13 cellular contexts compared by ENCODE assay signal in the genomic region with DNA sequence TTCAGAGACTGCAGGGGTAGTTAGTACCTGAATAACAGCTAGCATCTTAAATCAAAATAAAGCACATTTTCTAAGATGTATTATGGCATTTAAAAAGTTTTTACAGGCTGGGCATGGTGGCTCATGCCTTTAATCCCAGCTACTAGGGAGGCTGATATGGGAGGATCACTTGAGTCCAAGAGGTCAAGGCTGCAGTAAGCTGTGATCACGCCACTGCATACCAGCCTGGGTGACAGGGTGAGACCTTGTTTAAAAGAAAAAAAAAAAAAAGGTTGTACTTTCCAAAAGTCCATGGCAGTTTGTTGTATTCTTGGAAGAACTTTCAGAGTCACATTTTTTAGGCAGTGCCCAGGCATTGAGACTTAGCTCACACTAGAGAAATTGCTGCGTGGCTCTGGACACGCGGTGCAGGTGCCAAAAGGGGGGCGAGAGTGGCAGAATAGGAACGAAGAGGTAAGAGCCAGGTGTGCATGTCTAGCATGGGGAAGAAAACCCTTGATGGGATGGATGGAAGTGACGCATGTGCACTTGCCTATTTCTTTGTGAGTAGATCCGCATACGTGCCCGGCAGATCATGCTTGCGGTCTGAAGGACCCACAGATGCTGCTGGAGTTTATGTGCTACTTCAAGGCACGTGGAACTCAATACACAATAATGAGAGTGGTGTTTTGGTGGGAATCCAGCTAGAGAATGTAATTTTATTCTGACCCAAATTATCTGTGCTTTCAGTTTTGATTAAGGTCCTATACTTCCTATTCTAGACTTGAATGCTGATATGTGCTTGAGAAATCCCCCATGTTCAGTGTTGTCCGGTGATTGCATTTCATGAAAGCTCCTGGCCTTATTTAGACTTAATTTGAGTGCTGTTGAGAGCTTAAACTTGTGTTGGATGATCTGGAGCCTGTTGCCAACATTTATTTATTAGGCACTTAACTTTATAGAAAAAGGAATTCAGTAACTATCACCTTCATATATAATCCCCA. TPM values are rescaled to one million over a fixed set of nuclear protein-coding genes. Genes with fewer than 3 reads are reported as not detected.
DNase-seq lines count a peak whose midpoint lies in the region; ATAC-seq, FAIRE-seq and TF ChIP-seq lines count a peak whose summit lies in the region.
"Had no signal": no experiment of that assay in that cellular context is flagged by ENCODE, and none has a peak within 500 bp of the region (broad histone marks: within the 10 kb centered on the region; RNA-seq: fewer than 3 reads in every experiment).

No MANE protein-coding gene starts in this region.

- CTCF ChIA-PET in activated CD8-positive, alpha-beta T cell treated with anti-CD3 and anti-CD28 coated beads for 36 hours (lab: Charles Lee): interaction anchor here (0.8 to 0.9 kb wide), 2 partner anchors 18 to 30 kb away, joined by 3 read pairs; no protein-coding TSS in a partner anchor

- no peaks in the 10 kb centered on the region for H3K9me3 ChIP-seq in pancreas
- H3K9me3 ChIP-seq: BE2C, SK-N-SH had no signal

- DNase-seq in activated T-cell treated with anti-CD3 and anti-CD28 coated beads, Interleukin-2, amount 50 U/mL, for 24 hours: no peak
- DNase-seq in activated T-cell treated with anti-CD3 and anti-CD28 coated beads, Interleukin-2, amount 50 U/mL, for 48 hours: no peak
- DNase-seq in activated CD8-positive, alpha-beta T cell treated with anti-CD3 and anti-CD28 coated beads for 36 hours: no peak
- no peak for DNase-seq in stimulated activated effector memory CD8-positive, alpha-beta T cell treated with anti-CD3 and anti-CD28 coated beads, Interleukin-12 subunit alpha, Interleukin-12 subunit beta, amount 100 ng/mL, for 72 hours (ENCODE audit: low spot score in 2 of 2)
- DNase-seq in pancreas: no peak
- DNase-seq in NCI-H524 (lab: John Stamatoyannopoulos, UW): no peak
- no peak for DNase-seq in stimulated activated CD4-positive, alpha-beta T cell treated with anti-CD3 and anti-CD28 coated beads, Interleukin-15, amount 100 ng/mL, for 24 hours
- DNase-seq: activated naive CD4-positive, alpha-beta T cell; BE2C; islet precursor cell; NCI-H187; SK-N-SH had no signal

- peaks cover 5% of the 10 kb centered on the region for H3K9me3 Mint-ChIP-seq in activated T-cell treated with anti-CD3 and anti-CD28 coated beads, Interleukin-2, amount 50 U/mL, for 24 hours
- H3K9me3 Mint-ChIP-seq in activated CD8-positive, alpha-beta T cell treated with anti-CD3 and anti-CD28 coated beads for 36 hours: peaks cover 2% of the 10 kb centered on the region
- H3K9me3 Mint-ChIP-seq in stimulated activated effector memory CD8-positive, alpha-beta T cell treated with anti-CD3 and anti-CD28 coated beads, Interleukin-12 subunit alpha, Interleukin-12 subunit beta, amount 100 ng/mL, for 72 hours: no peaks in the 10 kb centered on the region

- ATAC-seq in HG02642 (IDR thresholded peaks at IDR 0.05; ENCODE audit: poor library complexity, unreplicated experiment) (peak; percentile 26), pancreas (no peak)
- peak; percentile 31 for ATAC-seq in activated CD8-positive, alpha-beta T cell treated with anti-CD3 and anti-CD28 coated beads for 36 hours
- ATAC-seq in stimulated activated effector memory CD8-positive, alpha-beta T cell treated with anti-CD3 and anti-CD28 coated beads, Interleukin-12 subunit alpha, Interleukin-12 subunit beta, amount 100 ng/mL, for 72 hours: peak; percentile 56

- H3K4me1 ChIP-seq in pancreas: no peaks in the 10 kb centered on the region
- H3K4me1 ChIP-seq: BE2C had no signal

- POLR2A ChIA-PET in activated CD8-positive, alpha-beta T cell treated with anti-CD3 and anti-CD28 coated beads for 36 hours (lab: Charles Lee): interaction anchor here (0.6 to 1.2 kb wide), 2 partner anchors 9 to 10 kb away, joined by 4 read pairs; no protein-coding TSS in a partner anchor

- peak overlapping the region; percentile 75 for H3K27ac Mint-ChIP-seq in activated T-cell treated with anti-CD3 and anti-CD28 coated beads, Interleukin-2, amount 50 U/mL, for 24 hours
- peak overlapping the region; percentile 80 for H3K27ac Mint-ChIP-seq in activated CD8-positive, alpha-beta T cell treated with anti-CD3 and anti-CD28 coated beads for 36 hours
- peak overlapping the region; percentile 68 for H3K27ac Mint-ChIP-seq in stimulated activated effector memory CD8-positive, alpha-beta T cell treated with anti-CD3 and anti-CD28 coated beads, Interleukin-12 subunit alpha, Interleukin-12 subunit beta, amount 100 ng/mL, for 72 hours

- H3K4me1 Mint-ChIP-seq in activated T-cell treated with anti-CD3 and anti-CD28 coated beads, Interleukin-2, amount 50 U/mL, for 24 hours (ENCODE audit: low read depth): peaks cover 77% of the 10 kb centered on the region
- H3K4me1 Mint-ChIP-seq in activated CD8-positive, alpha-beta T cell treated with anti-CD3 and anti-CD28 coated beads for 36 hours (ENCODE audit: low read depth): peaks cover 71% of the 10 kb centered on the region
- peaks cover 64% of the 10 kb centered on the region for H3K4me1 Mint-ChIP-seq in stimulated activated effector memory CD8-positive, alpha-beta T cell treated with anti-CD3 and anti-CD28 coated beads, Interleukin-12 subunit alpha, Interleukin-12 subunit beta, amount 100 ng/mL, for 72 hours

- no peak overlapping the region for H3K27ac ChIP-seq in pancreas

- TF ChIP-seq CTCF in activated CD8-positive, alpha-beta T cell treated with anti-CD3 and anti-CD28 coated beads for 36 hours (IDR thresholded peaks at IDR 0.05): no peak
- TF ChIP-seq CTCF in pancreas (IDR thresholded peaks at IDR 0.05): no peak

- peaks cover 0 to 16% (median 6%) of the 10 kb centered on the region in 3 donors for H3K36me3 ChIP-seq in pancreas
- H3K36me3 ChIP-seq: BE2C had no signal

- intact Hi-C loops in activated CD8-positive, alpha-beta T cell treated with anti-CD3 and anti-CD28 coated beads for 36 hours (cut with micrococcal nuclease): no loop called here
- intact Hi-C loops in pancreas (cut with DNase I): no loop called here

- peaks cover 65% of the 10 kb centered on the region for H3K36me3 Mint-ChIP-seq in activated T-cell treated with anti-CD3 and anti-CD28 coated beads, Interleukin-2, amount 50 U/mL, for 24 hours (ENCODE audit: low read depth)
- peaks cover 33% of the 10 kb centered on the region for H3K36me3 Mint-ChIP-seq in activated CD8-positive, alpha-beta T cell treated with anti-CD3 and anti-CD28 coated beads for 36 hours (ENCODE audit: low read depth)
- peaks cover 50% of the 10 kb centered on the region for H3K36me3 Mint-ChIP-seq in stimulated activated effector memory CD8-positive, alpha-beta T cell treated with anti-CD3 and anti-CD28 coated beads, Interleukin-12 subunit alpha, Interleukin-12 subunit beta, amount 100 ng/mL, for 72 hours

- H3K27me3 Mint-ChIP-seq in activated T-cell treated with anti-CD3 and anti-CD28 coated beads, Interleukin-2, amount 50 U/mL, for 24 hours: no peaks in the 10 kb centered on the region
- H3K27me3 Mint-ChIP-seq in activated CD8-positive, alpha-beta T cell treated with anti-CD3 and anti-CD28 coated beads for 36 hours: no peaks in the 10 kb centered on the region

- FAIRE-seq in pancreas (lab: Jason Lieb, UNC): no peak

- H3K4me3 Mint-ChIP-seq in activated T-cell treated with anti-CD3 and anti-CD28 coated beads, Interleukin-2, amount 50 U/mL, for 24 hours: peak overlapping the region; percentile 38
- H3K4me3 Mint-ChIP-seq in activated CD8-positive, alpha-beta T cell treated with anti-CD3 and anti-CD28 coated beads for 36 hours: peak overlapping the region; percentile 48
- H3K4me3 Mint-ChIP-seq in stimulated activated effector memory CD8-positive, alpha-beta T cell treated with anti-CD3 and anti-CD28 coated beads, Interleukin-12 subunit alpha, Interleukin-12 subunit beta, amount 100 ng/mL, for 72 hours: peak overlapping the region; percentile 57

- H3K27me3 ChIP-seq in pancreas: no peaks in the 10 kb centered on the region
- H3K27me3 ChIP-seq: BE2C had no signal

- no peak overlapping the region for H3K4me3 ChIP-seq in pancreas

- WGBS in pancreas, 2 donors: 86 to 87% methylated on average over 13 of the region's 13 CpGs

RNA-seq across cellular contexts. Expression of a gene that starts 11.9 kb away (rescaled TPM):
- 10 to 100 TPM; 33.4 to 37.5 TPM for total RNA-seq in activated CD8-positive, alpha-beta T cell treated with anti-CD3 and anti-CD28 coated beads for 36 hours
- 10 to 100 TPM; 14.0 to 29.7 (median 16.7) TPM for total RNA-seq in pancreas
- 10 to 100 TPM; 10.7 to 25.7 TPM for polyA plus RNA-seq in pancreas

RNA-seq across cellular contexts. Expression of a gene that starts 15.0 kb away (rescaled TPM):
- total RNA-seq in activated CD8-positive, alpha-beta T cell treated with anti-CD3 and anti-CD28 coated beads for 36 hours: 10 to 100 TPM; 49.2 to 49.6 TPM
- 10 to 100 TPM; 24.7 to 38.8 (median 33.6) TPM for total RNA-seq in pancreas
- 10 to 100 TPM; 16.5 to 21.8 TPM for polyA plus RNA-seq in pancreas

RNA-seq across cellular contexts. Expression of a gene that starts 37.2 kb away (rescaled TPM):
- 10 to 100 TPM in 1 of 2 experiments, 1 to 10 TPM in 1; 9.7 to 11.0 TPM for total RNA-seq in activated CD8-positive, alpha-beta T cell treated with anti-CD3 and anti-CD28 coated beads for 36 hours
- total RNA-seq in pancreas: 1 to 10 TPM; 4.3 to 9.7 (median 5.8) TPM
- polyA plus RNA-seq in pancreas: 10 to 100 TPM in 1 of 2 donors, 1 to 10 TPM in 1; 6.8 to 17.0 TPM

Comparison
In these comparisons a context has a peak if more than half of its experiments do, and no peak if none do; other contexts are left out.
1. ATAC-seq: peak in HG02642 (single experiment), activated CD8-positive, alpha-beta T cell treated with anti-CD3 and anti-CD28 coated beads for 36 hours (single experiment) and stimulated activated effector memory CD8-positive, alpha-beta T cell treated with anti-CD3 and anti-CD28 coated beads, Interleukin-12 subunit alpha, Interleukin-12 subunit beta, amount 100 ng/mL, for 72 hours (single experiment); none in pancreas (0 of 4).
2. Peak in every context shown above with its lines, with median percentiles within 50 percentile points of each other: H3K27ac Mint-ChIP-seq and H3K4me3 Mint-ChIP-seq.